Comparison of ENCODE assay signal across 1 cellular context in genomic region chr1:229117664-229118300, GRCh38.
TF ChIP-seq lines count a peak whose summit lies in the region.

No MANE protein-coding gene starts in this region.

TF ChIP-seq in HEK293, 187 proteins besides CTCF, POLR2A, EP300 and RAD21 (continued from another document):
- 0 out of 2 replicates have a peak, but pooled peaks have one; percentile 71 for TF ChIP-seq KLF17 (tag by site-specific recombination; IDR thresholded peaks at IDR 0.05)
- TF ChIP-seq ZNF768 (tag by site-specific recombination; IDR thresholded peaks at IDR 0.05): no peak
- no peak for TF ChIP-seq ZNF248 (tag by site-specific recombination; IDR thresholded peaks at IDR 0.05)
- 0 out of 2 replicates have a peak, but pooled peaks have one; percentile 24 for TF ChIP-seq ZFP69B (tag by site-specific recombination; IDR thresholded peaks at IDR 0.05)
- TF ChIP-seq ZBTB48 (tag by site-specific recombination; IDR thresholded peaks at IDR 0.05): peak; percentile 79
- TF ChIP-seq, protein P1, sequence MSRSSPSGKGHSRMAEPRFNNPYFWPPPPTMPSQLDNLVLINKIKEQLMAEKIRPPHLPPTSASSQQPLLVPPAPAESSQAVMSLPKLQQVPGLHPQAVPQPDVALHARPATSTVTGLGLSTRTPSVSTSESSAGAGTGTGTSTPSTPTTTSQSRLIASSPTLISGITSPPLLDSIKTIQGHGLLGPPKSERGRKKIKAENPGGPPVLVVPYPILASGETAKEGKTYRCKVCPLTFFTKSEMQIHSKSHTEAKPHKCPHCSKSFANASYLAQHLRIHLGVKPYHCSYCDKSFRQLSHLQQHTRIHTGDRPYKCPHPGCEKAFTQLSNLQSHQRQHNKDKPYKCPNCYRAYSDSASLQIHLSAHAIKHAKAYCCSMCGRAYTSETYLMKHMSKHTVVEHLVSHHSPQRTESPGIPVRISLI (tag by site-specific recombination; IDR thresholded peaks at IDR 0.05): peak; percentile 78; the same call in 1 of the 2 replicates
- TF ChIP-seq ZNF585B (tag by site-specific recombination; IDR thresholded peaks at IDR 0.05): no peak
- TF ChIP-seq, protein P2, sequence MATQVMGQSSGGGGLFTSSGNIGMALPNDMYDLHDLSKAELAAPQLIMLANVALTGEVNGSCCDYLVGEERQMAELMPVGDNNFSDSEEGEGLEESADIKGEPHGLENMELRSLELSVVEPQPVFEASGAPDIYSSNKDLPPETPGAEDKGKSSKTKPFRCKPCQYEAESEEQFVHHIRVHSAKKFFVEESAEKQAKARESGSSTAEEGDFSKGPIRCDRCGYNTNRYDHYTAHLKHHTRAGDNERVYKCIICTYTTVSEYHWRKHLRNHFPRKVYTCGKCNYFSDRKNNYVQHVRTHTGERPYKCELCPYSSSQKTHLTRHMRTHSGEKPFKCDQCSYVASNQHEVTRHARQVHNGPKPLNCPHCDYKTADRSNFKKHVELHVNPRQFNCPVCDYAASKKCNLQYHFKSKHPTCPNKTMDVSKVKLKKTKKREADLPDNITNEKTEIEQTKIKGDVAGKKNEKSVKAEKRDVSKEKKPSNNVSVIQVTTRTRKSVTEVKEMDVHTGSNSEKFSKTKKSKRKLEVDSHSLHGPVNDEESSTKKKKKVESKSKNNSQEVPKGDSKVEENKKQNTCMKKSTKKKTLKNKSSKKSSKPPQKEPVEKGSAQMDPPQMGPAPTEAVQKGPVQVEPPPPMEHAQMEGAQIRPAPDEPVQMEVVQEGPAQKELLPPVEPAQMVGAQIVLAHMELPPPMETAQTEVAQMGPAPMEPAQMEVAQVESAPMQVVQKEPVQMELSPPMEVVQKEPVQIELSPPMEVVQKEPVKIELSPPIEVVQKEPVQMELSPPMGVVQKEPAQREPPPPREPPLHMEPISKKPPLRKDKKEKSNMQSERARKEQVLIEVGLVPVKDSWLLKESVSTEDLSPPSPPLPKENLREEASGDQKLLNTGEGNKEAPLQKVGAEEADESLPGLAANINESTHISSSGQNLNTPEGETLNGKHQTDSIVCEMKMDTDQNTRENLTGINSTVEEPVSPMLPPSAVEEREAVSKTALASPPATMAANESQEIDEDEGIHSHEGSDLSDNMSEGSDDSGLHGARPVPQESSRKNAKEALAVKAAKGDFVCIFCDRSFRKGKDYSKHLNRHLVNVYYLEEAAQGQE (tag by site-specific recombination; IDR thresholded peaks at IDR 0.05): peak; percentile 12; the same call in 1 of the 2 replicates
- TF ChIP-seq ZNF501 (tag by site-specific recombination; IDR thresholded peaks at IDR 0.05): 0 out of 2 replicates have a peak, but pooled peaks have one; percentile 38
- TF ChIP-seq ZNF610 (tag by site-specific recombination; IDR thresholded peaks at IDR 0.05; ENCODE audit: borderline replicate concordance): peak; percentile 68; the same call in 1 of the 2 replicates
- TF ChIP-seq ZNF561 (tag by site-specific recombination; IDR thresholded peaks at IDR 0.05; ENCODE audit: borderline replicate concordance): peak; percentile 42; the same call in 1 of the 2 replicates
- no peak for TF ChIP-seq KLF9 (tag by site-specific recombination; IDR thresholded peaks at IDR 0.05; ENCODE audit: low read depth)
- 0 out of 2 replicates have a peak, but pooled peaks have one; percentile 12 for TF ChIP-seq ZNF324 (tag by site-specific recombination; IDR thresholded peaks at IDR 0.05)
- TF ChIP-seq, protein P3, sequence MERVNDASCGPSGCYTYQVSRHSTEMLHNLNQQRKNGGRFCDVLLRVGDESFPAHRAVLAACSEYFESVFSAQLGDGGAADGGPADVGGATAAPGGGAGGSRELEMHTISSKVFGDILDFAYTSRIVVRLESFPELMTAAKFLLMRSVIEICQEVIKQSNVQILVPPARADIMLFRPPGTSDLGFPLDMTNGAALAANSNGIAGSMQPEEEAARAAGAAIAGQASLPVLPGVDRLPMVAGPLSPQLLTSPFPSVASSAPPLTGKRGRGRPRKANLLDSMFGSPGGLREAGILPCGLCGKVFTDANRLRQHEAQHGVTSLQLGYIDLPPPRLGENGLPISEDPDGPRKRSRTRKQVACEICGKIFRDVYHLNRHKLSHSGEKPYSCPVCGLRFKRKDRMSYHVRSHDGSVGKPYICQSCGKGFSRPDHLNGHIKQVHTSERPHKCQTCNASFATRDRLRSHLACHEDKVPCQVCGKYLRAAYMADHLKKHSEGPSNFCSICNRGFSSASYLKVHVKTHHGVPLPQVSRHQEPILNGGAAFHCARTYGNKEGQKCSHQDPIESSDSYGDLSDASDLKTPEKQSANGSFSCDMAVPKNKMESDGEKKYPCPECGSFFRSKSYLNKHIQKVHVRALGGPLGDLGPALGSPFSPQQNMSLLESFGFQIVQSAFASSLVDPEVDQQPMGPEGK (tag by site-specific recombination; IDR thresholded peaks at IDR 0.05): peak; percentile 80
- peak; percentile 47; the same call in 1 of the 2 replicates for TF ChIP-seq ZBTB20 (tag by site-specific recombination; IDR thresholded peaks at IDR 0.05)
- TF ChIP-seq KLF1 (tag by site-specific recombination; IDR thresholded peaks at IDR 0.05): peak; percentile 86
- TF ChIP-seq, protein P4, sequence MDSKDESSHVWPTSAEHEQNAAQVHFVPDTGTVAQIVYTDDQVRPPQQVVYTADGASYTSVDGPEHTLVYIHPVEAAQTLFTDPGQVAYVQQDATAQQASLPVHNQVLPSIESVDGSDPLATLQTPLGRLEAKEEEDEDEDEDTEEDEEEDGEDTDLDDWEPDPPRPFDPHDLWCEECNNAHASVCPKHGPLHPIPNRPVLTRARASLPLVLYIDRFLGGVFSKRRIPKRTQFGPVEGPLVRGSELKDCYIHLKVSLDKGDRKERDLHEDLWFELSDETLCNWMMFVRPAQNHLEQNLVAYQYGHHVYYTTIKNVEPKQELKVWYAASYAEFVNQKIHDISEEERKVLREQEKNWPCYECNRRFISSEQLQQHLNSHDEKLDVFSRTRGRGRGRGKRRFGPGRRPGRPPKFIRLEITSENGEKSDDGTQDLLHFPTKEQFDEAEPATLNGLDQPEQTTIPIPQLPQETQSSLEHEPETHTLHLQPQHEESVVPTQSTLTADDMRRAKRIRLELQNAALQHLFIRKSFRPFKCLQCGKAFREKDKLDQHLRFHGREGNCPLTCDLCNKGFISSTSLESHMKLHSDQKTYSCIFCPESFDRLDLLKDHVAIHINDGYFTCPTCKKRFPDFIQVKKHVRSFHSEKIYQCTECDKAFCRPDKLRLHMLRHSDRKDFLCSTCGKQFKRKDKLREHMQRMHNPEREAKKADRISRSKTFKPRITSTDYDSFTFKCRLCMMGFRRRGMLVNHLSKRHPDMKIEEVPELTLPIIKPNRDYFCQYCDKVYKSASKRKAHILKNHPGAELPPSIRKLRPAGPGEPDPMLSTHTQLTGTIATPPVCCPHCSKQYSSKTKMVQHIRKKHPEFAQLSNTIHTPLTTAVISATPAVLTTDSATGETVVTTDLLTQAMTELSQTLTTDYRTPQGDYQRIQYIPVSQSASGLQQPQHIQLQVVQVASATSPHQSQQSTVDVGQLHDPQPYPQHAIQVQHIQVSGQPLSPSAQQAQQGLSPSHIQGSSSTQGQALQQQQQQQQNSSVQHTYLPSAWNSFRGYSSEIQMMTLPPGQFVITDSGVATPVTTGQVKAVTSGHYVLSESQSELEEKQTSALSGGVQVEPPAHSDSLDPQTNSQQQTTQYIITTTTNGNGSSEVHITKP (tag by site-specific recombination; IDR thresholded peaks at IDR 0.05): peak; percentile 86
- 0 out of 2 replicates have a peak, but pooled peaks have one; percentile 5 for TF ChIP-seq ZNF664 (tag by site-specific recombination; IDR thresholded peaks at IDR 0.05)
- TF ChIP-seq ZNF24 (tag by site-specific recombination; IDR thresholded peaks at IDR 0.05): no peak
- TF ChIP-seq IKZF3 (tag by site-specific recombination; IDR thresholded peaks at IDR 0.05): peak; percentile 39; the same call in 1 of the 2 replicates
- TF ChIP-seq HOXD13 (CRISPR knock-in tag; IDR thresholded peaks at IDR 0.05; ENCODE audit: borderline replicate concordance): no peak
- 0 out of 2 replicates have a peak, but pooled peaks have one; percentile 11 for TF ChIP-seq ZNF629 (tag by site-specific recombination; IDR thresholded peaks at IDR 0.05)
- 0 out of 2 replicates have a peak, but pooled peaks have one; percentile 35 for TF ChIP-seq GLIS2 (tag by site-specific recombination; IDR thresholded peaks at IDR 0.05)
- TF ChIP-seq ATF2 (tag by site-specific recombination; IDR thresholded peaks at IDR 0.05; ENCODE audit: low read depth): no peak
- TF ChIP-seq OSR2 (tag by site-specific recombination; IDR thresholded peaks at IDR 0.05): peak; percentile 60
- TF ChIP-seq MZF1 (tag by site-specific recombination; IDR thresholded peaks at IDR 0.05; ENCODE audit: borderline replicate concordance): peak; percentile 67; the same call in 1 of the 2 replicates
- peak; percentile 33; the same call in 1 of the 2 replicates for TF ChIP-seq ZBTB17 (tag by site-specific recombination; IDR thresholded peaks at IDR 0.05)
- peak; percentile 37; the same call in 1 of the 2 replicates for TF ChIP-seq FEZF1 (tag by site-specific recombination; IDR thresholded peaks at IDR 0.05)
